ENCODE assay signal across 8 cellular contexts in genomic region chr20:46118481-46119020, GRCh38. TPM values are rescaled to one million over a fixed set of nuclear protein-coding genes. Genes with fewer than 3 reads are reported as not detected.
A peak's percentile ranks its signal among the peaks of the same experiment; 100 is the strongest.
DNase-seq lines count a peak whose midpoint lies in the region; ATAC-seq and TF ChIP-seq lines count a peak whose summit lies in the region.

No MANE protein-coding gene starts in this region.

- H3K4me3 Mint-ChIP-seq in T-helper 2 cell treated with Interferon-gamma antibody and Interleukin-4, amounts not matched to agents 5 μg/mL and 100 μg/mL, for 36 hours = peak overlapping the region; percentile 78

- DNase-seq in T-helper 2 cell treated with Interferon-gamma antibody and Interleukin-4, amounts not matched to agents 5 μg/mL and 100 μg/mL, for 36 hours (ENCODE audit: low spot score) = no peak
- no peak for DNase-seq in T-helper 2 cell
- peak; percentile 25 to 38 for DNase-seq in activated T-cell treated with anti-CD3 and anti-CD28 coated beads, Interleukin-2, amount 50 U/mL, for 48 hours
- DNase-seq in right cardiac atrium = peak; percentile 54 to 83 (median 80)
- peak in 1 of 2 donors; percentile 27 for DNase-seq in gastrocnemius medialis
- no peak for DNase-seq in DMS79 (lab: John Stamatoyannopoulos, UW)
- no peak for DNase-seq in NOMO-1 (lab: John Stamatoyannopoulos, UW; ENCODE audit: unreplicated experiment in 2 of 2)

- H3K4me3 ChIP-seq in right cardiac atrium (ENCODE audit: low read length) = peak overlapping the region; percentile 54
- H3K4me3 ChIP-seq in gastrocnemius medialis = peak overlapping the region; percentile 59 to 86 (median 70)

- H3K4me1 Mint-ChIP-seq in T-helper 2 cell treated with Interferon-gamma antibody and Interleukin-4, amounts not matched to agents 5 μg/mL and 100 μg/mL, for 36 hours (ENCODE audit: low read depth) = peaks cover 8% of the 10 kb centered on the region

- H3K9me3 Mint-ChIP-seq in T-helper 2 cell treated with Interferon-gamma antibody and Interleukin-4, amounts not matched to agents 5 μg/mL and 100 μg/mL, for 36 hours = no peaks in the 10 kb centered on the region

- H3K36me3 Mint-ChIP-seq in T-helper 2 cell treated with Interferon-gamma antibody and Interleukin-4, amounts not matched to agents 5 μg/mL and 100 μg/mL, for 36 hours (ENCODE audit: low read depth) = no peaks in the 10 kb centered on the region

- in situ Hi-C loops in gastrocnemius medialis (cut with MboI; ENCODE audit: low sequenced_read_pairs in 4 of 4) = no loop called here

- no peaks in the 10 kb centered on the region for H3K27me3 ChIP-seq in right cardiac atrium (ENCODE audit: control insufficient read depth, insufficient read depth)
- no peaks in the 10 kb centered on the region for H3K27me3 ChIP-seq in gastrocnemius medialis

- ATAC-seq in HG03039 (IDR thresholded peaks at IDR 0.05; ENCODE audit: unreplicated experiment) (peak; percentile 23), right cardiac atrium (peak; percentile 81 to 83), gastrocnemius medialis (peak; percentile 38 to 55)

- no peak for TF ChIP-seq CTCF in gastrocnemius medialis (IDR thresholded peaks at IDR 0.05 in 4 of 5, conservative IDR thresholded peaks at IDR 0.05 in 1 of 5)

- H3K9me3 ChIP-seq in right cardiac atrium (ENCODE audit: control insufficient read depth, low read length) (no peaks in the 10 kb centered on the region), gastrocnemius medialis (no peaks in the 10 kb centered on the region)

- H3K36me3 ChIP-seq in gastrocnemius medialis = no peaks in the 10 kb centered on the region

- no peak for TF ChIP-seq POLR2A in gastrocnemius medialis (IDR thresholded peaks at IDR 0.05)

- H3K27me3 Mint-ChIP-seq in T-helper 2 cell treated with Interferon-gamma antibody and Interleukin-4, amounts not matched to agents 5 μg/mL and 100 μg/mL, for 36 hours (ENCODE audit: low read depth) = peaks cover 35% of the 10 kb centered on the region

- 24% methylated on average over 15 of the region's 15 CpGs for WGBS in right cardiac atrium

- no peak overlapping the region for H3K27ac Mint-ChIP-seq in T-helper 2 cell treated with Interferon-gamma antibody and Interleukin-4, amounts not matched to agents 5 μg/mL and 100 μg/mL, for 36 hours

- intact Hi-C loops in right cardiac atrium (cut with DNase I) (no loop called here), gastrocnemius medialis (cut with DNase I; ENCODE audit: low total_unique reads) (no loop called here)

- H3K4me1 ChIP-seq in right cardiac atrium (ENCODE audit: control insufficient read depth, insufficient read depth, low read length) = peaks cover 5% of the 10 kb centered on the region
- H3K4me1 ChIP-seq in gastrocnemius medialis = peaks cover 10 to 46% of the 10 kb centered on the region in 2 donors

- H3K27ac ChIP-seq in right cardiac atrium (ENCODE audit: low read length) (peak overlapping the region; percentile 60), gastrocnemius medialis (peak overlapping the region; percentile 84 to 87 (median 85))

RNA-seq across cellular contexts. Expression of gene CD40, which starts 0.4 kb away (rescaled TPM):
- 10 to 100 TPM; 11.6 to 19.0 (median 12.0) TPM for total RNA-seq in right cardiac atrium
- 9.7 TPM for polyA plus RNA-seq in right cardiac atrium
- 10 to 100 TPM in 1 of 4 donors, 1 to 10 TPM in 3; 7.2 to 13.0 (median 8.2) TPM for total RNA-seq in gastrocnemius medialis

RNA-seq across cellular contexts. Expression of gene NCOA5, which starts 28.8 kb away (rescaled TPM):
- 10 to 100 TPM; 16.1 to 26.1 (median 21.2) TPM for total RNA-seq in right cardiac atrium
- 9.5 TPM for polyA plus RNA-seq in right cardiac atrium
- 10 to 100 TPM; 14.7 to 21.5 (median 19.0) TPM for total RNA-seq in gastrocnemius medialis

Comparison
In these comparisons a context has a peak if more than half of its experiments do, and no peak if none do; other contexts are left out.
1. DNase-seq: peak in activated T-cell treated with anti-CD3 and anti-CD28 coated beads, Interleukin-2, amount 50 U/mL, for 48 hours (2 of 2) and right cardiac atrium (3 of 3); none in T-helper 2 cell treated with Interferon-gamma antibody and Interleukin-4, amounts not matched to agents 5 μg/mL and 100 μg/mL, for 36 hours (single experiment), T-helper 2 cell (0 of 5), DMS79 (single experiment) and NOMO-1 (0 of 2).
2. ATAC-seq: peak in every context shown above with its lines; median percentile 82 in right cardiac atrium; 46 in gastrocnemius medialis; 23 in HG03039.